ENCODE assay signal across 15 cellular contexts in the genomic region with DNA sequence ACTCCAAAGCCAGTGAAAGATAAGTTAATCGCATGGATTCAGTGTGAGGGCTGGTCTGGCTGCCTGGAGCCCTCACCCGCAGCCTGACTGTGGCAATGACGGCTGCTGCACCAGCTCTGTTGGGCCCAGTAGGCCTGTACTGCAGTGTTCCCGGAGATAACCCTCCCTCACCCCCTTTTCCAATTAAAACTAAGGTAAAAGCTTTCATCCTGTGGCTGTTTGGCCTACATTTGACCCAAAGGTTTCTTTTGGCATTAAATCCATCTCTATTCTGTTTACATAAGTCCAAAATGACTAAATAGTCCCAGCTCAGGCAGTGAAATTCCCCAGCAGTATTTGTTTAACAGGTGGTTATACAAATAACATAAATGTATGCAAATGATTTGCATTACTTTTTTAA.
DNase-seq lines count a peak whose midpoint lies in the region; ATAC-seq, FAIRE-seq and TF ChIP-seq lines count a peak whose summit lies in the region.
"Had no signal": no experiment of that assay in that cellular context is flagged by ENCODE, and none has a peak within 500 bp of the region (broad histone marks: within the 10 kb centered on the region; RNA-seq: fewer than 3 reads in every experiment).

No MANE protein-coding gene starts in this region.

- H3K9me3 Mint-ChIP-seq in HFFc6, result no peaks in the 10 kb centered on the region
- H3K9me3 Mint-ChIP-seq: activated T-cell treated with anti-CD3 and anti-CD28 coated beads, Interleukin-2, amount 50 U/mL, for 24 hours; H9 had no signal

- H3K4me3 ChIP-seq in A549 (no peak overlapping the region), SK-N-MC (peak overlapping the region; percentile 38), suprapubic skin (no peak overlapping the region)

- peaks cover 31% of the 10 kb centered on the region for H3K36me3 Mint-ChIP-seq in HFFc6 (ENCODE audit: low read depth)

- H3K27ac ChIP-seq in A549, result peak overlapping the region; percentile 52 to 77; a peak in 5 of 6 replicates
- peak overlapping the region; percentile 100 for H3K27ac ChIP-seq in SK-N-MC
- no peak overlapping the region for H3K27ac ChIP-seq in suprapubic skin
- H3K27ac ChIP-seq: neutrophil had no signal

- POLR2A ChIA-PET in A549 (lab: Yijun Ruan, JAX), result no interaction called here

- peaks cover 41% of the 10 kb centered on the region for H3K4me1 ChIP-seq in A549
- no peaks in the 10 kb centered on the region for H3K4me1 ChIP-seq in suprapubic skin

- H3K36me3 ChIP-seq in SK-N-MC (ENCODE audit: insufficient read depth, low read length) (peaks cover 66% of the 10 kb centered on the region), suprapubic skin (peaks cover 36% of the 10 kb centered on the region)
- H3K36me3 ChIP-seq: neutrophil had no signal

- DNase-seq in A549 (ENCODE audit: low read depth in 1 of 2, low spot score in 1 of 2) (peak in 1 of 2 experiments; percentile 56), HFFc6 (no peak), SK-N-MC (ENCODE audit: low read depth, low spot score) (peak; percentile 85), left lobe of liver (ENCODE audit: low spot score) (no peak), suprapubic skin (ENCODE audit: low spot score in 2 of 2) (no peak), GM19238 (ENCODE audit: insufficient read length, low spot score) (no peak), putamen (ENCODE audit: low spot score) (no peak), cerebellar nuclear complex (lab: John Stamatoyannopoulos, UW) (no peak)
- DNase-seq: activated CD4-positive, alpha-beta T cell treated with anti-CD3 and anti-CD28 coated beads for 48 hours; activated T-cell treated with anti-CD3 and anti-CD28 coated beads, Interleukin-2, amount 50 U/mL, for 24 hours; cortex of kidney; H9; substantia nigra; SW 1271 had no signal

- TF ChIP-seq RAD21 in A549 (conservative IDR thresholded peaks at IDR 0.05 in 1 of 2, IDR thresholded peaks at IDR 0.05 in 1 of 2), result 0 out of 5 replicates have a peak, but pooled peaks of 1 of the 2 experiments have one; percentile 4

- TF ChIP-seq POLR2A in A549 (IDR thresholded peaks at IDR 0.05; ENCODE audit: low read length) (no peak), suprapubic skin (IDR thresholded peaks at IDR 0.05) (no peak)

- no peaks in the 10 kb centered on the region for H3K27me3 ChIP-seq in suprapubic skin
- H3K27me3 ChIP-seq: neutrophil had no signal

- WGBS in A549 (ENCODE audit: missing lambda C conversion rate), result 18% methylated on average over 4 of the region's 4 CpGs
- WGBS in suprapubic skin, result 83% methylated on average over 4 of the region's 4 CpGs

- H3K4me1 Mint-ChIP-seq in HFFc6 (ENCODE audit: low read depth), result peaks cover 37% of the 10 kb centered on the region

- FAIRE-seq in A549 (lab: Jason Lieb, UNC), result no peak

- peak overlapping the region; percentile 69 for H3K9ac ChIP-seq in SK-N-MC (ENCODE audit: insufficient read length)

- H3K27ac Mint-ChIP-seq in HFFc6, result 0 out of 2 replicates have a peak overlapping the region, but pooled peaks have one; percentile 45
- H3K27ac Mint-ChIP-seq: activated T-cell treated with anti-CD3 and anti-CD28 coated beads, Interleukin-2, amount 50 U/mL, for 24 hours had no signal

- no peaks in the 10 kb centered on the region for H3K9me3 ChIP-seq in A549
- no peaks in the 10 kb centered on the region for H3K9me3 ChIP-seq in SK-N-MC (ENCODE audit: low read depth, low read length)
- no peaks in the 10 kb centered on the region for H3K9me3 ChIP-seq in suprapubic skin
- H3K9me3 ChIP-seq: neutrophil had no signal

- TF ChIP-seq CTCF in A549 (IDR thresholded peaks at IDR 0.05) (no peak), HFFc6 (IDR thresholded peaks at IDR 0.05) (no peak), suprapubic skin (IDR thresholded peaks at IDR 0.05) (no peak)

- ATAC-seq in A549 (peak in 1 of 2 experiments; percentile 74; a peak in 3 of 6 replicates), left lobe of liver (peak; percentile 77)

- no peak overlapping the region for H3K4me3 Mint-ChIP-seq in HFFc6
- H3K4me3 Mint-ChIP-seq: activated T-cell treated with anti-CD3 and anti-CD28 coated beads, Interleukin-2, amount 50 U/mL, for 24 hours; H9 had no signal

- CTCF ChIA-PET in A549 (lab: Yijun Ruan, JAX), result no interaction called here

- H3K4me2 ChIP-seq in A549, result peak overlapping the region; percentile 49

- no peaks in the 10 kb centered on the region; the same call in 1 of the 2 replicates for H3K27me3 Mint-ChIP-seq in HFFc6 (ENCODE audit: insufficient read depth)

- no peak for TF ChIP-seq EP300 in A549 (IDR thresholded peaks at IDR 0.05)
- no peak for TF ChIP-seq EP300 in suprapubic skin (IDR thresholded peaks at IDR 0.05)

TF ChIP-seq in A549, 52 proteins besides CTCF, POLR2A, EP300 and RAD21:
- TF ChIP-seq, protein P1, sequence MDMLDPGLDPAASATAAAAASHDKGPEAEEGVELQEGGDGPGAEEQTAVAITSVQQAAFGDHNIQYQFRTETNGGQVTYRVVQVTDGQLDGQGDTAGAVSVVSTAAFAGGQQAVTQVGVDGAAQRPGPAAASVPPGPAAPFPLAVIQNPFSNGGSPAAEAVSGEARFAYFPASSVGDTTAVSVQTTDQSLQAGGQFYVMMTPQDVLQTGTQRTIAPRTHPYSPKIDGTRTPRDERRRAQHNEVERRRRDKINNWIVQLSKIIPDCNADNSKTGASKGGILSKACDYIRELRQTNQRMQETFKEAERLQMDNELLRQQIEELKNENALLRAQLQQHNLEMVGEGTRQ (IDR thresholded peaks at IDR 0.05), result no peak
- TF ChIP-seq CEBPB (IDR thresholded peaks at IDR 0.05), result peak in 1 of 2 experiments; percentile 6; a peak in 1 of 4 replicates
